ENCODE assay signal across 9 cellular contexts in the genomic region with DNA sequence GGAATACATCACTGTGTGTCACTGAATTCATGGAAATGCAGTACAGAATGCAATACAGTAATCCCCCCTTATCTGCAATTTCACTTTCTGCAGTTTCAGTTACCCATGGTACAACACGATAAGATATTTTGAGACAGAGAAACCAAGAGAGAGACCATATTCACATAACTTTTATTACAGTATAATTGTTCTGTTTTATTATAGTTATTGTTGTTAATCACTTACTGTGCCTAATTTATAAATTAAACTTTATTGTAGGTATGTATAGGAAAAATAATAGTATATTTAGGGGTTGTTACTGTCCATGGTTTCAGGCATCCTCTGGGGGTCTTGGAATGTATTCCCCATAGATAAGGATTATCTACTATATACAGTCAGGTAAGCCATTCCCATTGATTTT.
A peak's percentile ranks its signal among the peaks of the same experiment; 100 is the strongest.
DNase-seq lines count a peak whose midpoint lies in the region; ATAC-seq and TF ChIP-seq lines count a peak whose summit lies in the region.
"Had no signal": no experiment of that assay in that cellular context is flagged by ENCODE, and none has a peak within 500 bp of the region (broad histone marks: within the 10 kb centered on the region; RNA-seq: fewer than 3 reads in every experiment).

No MANE protein-coding gene starts in this region.

- no peak for ATAC-seq in stimulated activated naive CD8-positive, alpha-beta T cell treated with anti-CD3 and anti-CD28 coated beads, Interleukin-15, Interleukin-2, amounts not matched to agents 100 U/mL and 50 U/mL, for 24 hours
- ATAC-seq in natural killer cell (no peak), GM18909 (IDR thresholded peaks at IDR 0.05; ENCODE audit: poor library complexity, unreplicated experiment) (no peak), omental fat pad (ENCODE audit: low FRiP score) (no peak)

- TF ChIP-seq CTCF in coronary artery (IDR thresholded peaks at IDR 0.05) (no peak), natural killer cell (IDR thresholded peaks at IDR 0.05) (no peak), omental fat pad (IDR thresholded peaks at IDR 0.05) (no peak)

- DNase-seq in stimulated activated naive CD8-positive, alpha-beta T cell treated with anti-CD3 and anti-CD28 coated beads, Interleukin-15, Interleukin-2, amounts not matched to agents 100 U/mL and 50 U/mL, for 24 hours = no peak
- DNase-seq in coronary artery (ENCODE audit: low spot score) (no peak), natural killer cell (no peak), omental fat pad (ENCODE audit: low spot score) (no peak), NCI-H1436 treated with DMSO at 0.1 percent for 48 hours (lab: John Stamatoyannopoulos, UW) (no peak), NCI-H2107 (lab: John Stamatoyannopoulos, UW) (no peak)
- DNase-seq: activated naive CD4-positive, alpha-beta T cell treated with anti-CD3 and anti-CD28 coated beads, Interleukin-2, amount 50 U/mL, for 16 hours had no signal

- peaks cover 93% of the 10 kb centered on the region for H3K4me1 Mint-ChIP-seq in stimulated activated naive CD8-positive, alpha-beta T cell treated with anti-CD3 and anti-CD28 coated beads, Interleukin-15, Interleukin-2, amounts not matched to agents 100 ng/mL and 50 ng/mL, for 24 hours (ENCODE audit: low read depth)
- peaks cover 70 to 82% of the 10 kb centered on the region in 2 donors for H3K4me1 Mint-ChIP-seq in natural killer cell

- no peaks in the 10 kb centered on the region for H3K27me3 Mint-ChIP-seq in stimulated activated naive CD8-positive, alpha-beta T cell treated with anti-CD3 and anti-CD28 coated beads, Interleukin-15, Interleukin-2, amounts not matched to agents 100 ng/mL and 50 ng/mL, for 24 hours
- no peaks in the 10 kb centered on the region for H3K27me3 Mint-ChIP-seq in natural killer cell (ENCODE audit: low read depth in 2 of 2)

- peak overlapping the region; percentile 99 for H3K27ac Mint-ChIP-seq in stimulated activated naive CD8-positive, alpha-beta T cell treated with anti-CD3 and anti-CD28 coated beads, Interleukin-15, Interleukin-2, amounts not matched to agents 100 ng/mL and 50 ng/mL, for 24 hours
- H3K27ac Mint-ChIP-seq in natural killer cell = peak overlapping the region; percentile 74 to 77

- no peaks in the 10 kb centered on the region for H3K9me3 Mint-ChIP-seq in stimulated activated naive CD8-positive, alpha-beta T cell treated with anti-CD3 and anti-CD28 coated beads, Interleukin-15, Interleukin-2, amounts not matched to agents 100 ng/mL and 50 ng/mL, for 24 hours
- no peaks in the 10 kb centered on the region for H3K9me3 Mint-ChIP-seq in natural killer cell

- intact Hi-C loops in natural killer cell (cut with micrococcal nuclease) = loop anchor here (5.0 kb wide), 1 partner anchor 37 kb away; no protein-coding TSS in a partner anchor

- H3K36me3 Mint-ChIP-seq in stimulated activated naive CD8-positive, alpha-beta T cell treated with anti-CD3 and anti-CD28 coated beads, Interleukin-15, Interleukin-2, amounts not matched to agents 100 ng/mL and 50 ng/mL, for 24 hours (ENCODE audit: low read depth) = peaks cover 63% of the 10 kb centered on the region
- peaks cover 6% of the 10 kb centered on the region for H3K36me3 Mint-ChIP-seq in natural killer cell

- H3K27ac ChIP-seq in coronary artery = peak overlapping the region; percentile 88 to 89

- H3K4me3 ChIP-seq in coronary artery = peak overlapping the region; percentile 17

- peak overlapping the region; percentile 64 for H3K4me3 Mint-ChIP-seq in stimulated activated naive CD8-positive, alpha-beta T cell treated with anti-CD3 and anti-CD28 coated beads, Interleukin-15, Interleukin-2, amounts not matched to agents 100 ng/mL and 50 ng/mL, for 24 hours
- H3K4me3 Mint-ChIP-seq in natural killer cell = peak overlapping the region; percentile 13
